16 cellular contexts compared by ENCODE assay signal in the genomic region with DNA sequence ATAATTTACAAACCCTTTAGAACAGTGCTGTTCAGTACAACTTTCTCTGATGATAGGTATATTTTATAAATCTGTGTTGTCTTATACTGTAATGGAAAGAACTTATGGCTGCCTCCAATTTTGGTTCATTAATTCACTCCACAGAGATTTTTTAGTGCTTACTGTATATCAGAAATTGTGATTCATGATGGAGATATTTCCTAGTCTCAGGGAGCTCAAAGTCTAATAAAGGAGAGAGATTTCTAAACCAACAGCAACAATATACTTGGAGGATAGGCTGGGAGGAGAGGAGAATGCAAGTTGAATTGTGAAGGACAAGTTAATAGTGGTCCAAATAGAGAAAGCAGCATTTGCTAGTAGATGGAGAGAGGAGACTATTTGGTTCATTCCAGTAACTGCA.
DNase-seq lines count a peak whose midpoint lies in the region; ATAC-seq, FAIRE-seq and TF ChIP-seq lines count a peak whose summit lies in the region.
"Had no signal": no experiment of that assay in that cellular context is flagged by ENCODE, and none has a peak within 500 bp of the region (broad histone marks: within the 10 kb centered on the region; RNA-seq: fewer than 3 reads in every experiment).

No MANE protein-coding gene starts in this region.

- POLR2A ChIA-PET in A549 (lab: Yijun Ruan, JAX), result no interaction called here

- no peaks in the 10 kb centered on the region for H3K36me3 ChIP-seq in gastrocnemius medialis

- TF ChIP-seq EP300 in A549 (IDR thresholded peaks at IDR 0.05), result no peak

- peak overlapping the region; percentile 70 for H3K27ac Mint-ChIP-seq in HFFc6
- H3K27ac Mint-ChIP-seq: activated naive CD8-positive, alpha-beta T cell treated with anti-CD3 and anti-CD28 coated beads, Interleukin-2, amount 10 ng/mL, durations not matched to agents 7 days and 5 days had no signal

- H3K4me3 Mint-ChIP-seq in HFFc6, result peak overlapping the region; percentile 57
- H3K4me3 Mint-ChIP-seq: activated naive CD8-positive, alpha-beta T cell treated with anti-CD3 and anti-CD28 coated beads, Interleukin-2, amount 10 ng/mL, durations not matched to agents 7 days and 5 days had no signal

- H3K9me3 ChIP-seq in A549 (no peaks in the 10 kb centered on the region), gastrocnemius medialis (no peaks in the 10 kb centered on the region)

- ATAC-seq in A549 (peak; percentile 30 to 70; a peak in 4 of 6 replicates), left lobe of liver (no peak), gastrocnemius medialis (no peak)
- ATAC-seq: left ventricle myocardium superior, Panc1 had no signal

- H3K27me3 ChIP-seq in gastrocnemius medialis, result no peaks in the 10 kb centered on the region

- TF ChIP-seq CTCF in A549 (IDR thresholded peaks at IDR 0.05), result no peak
- no peak for TF ChIP-seq CTCF in HFFc6 (IDR thresholded peaks at IDR 0.05)
- TF ChIP-seq CTCF in foreskin fibroblast (IDR thresholded peaks at IDR 0.05; ENCODE audit: low read depth, low read length), result no peak
- TF ChIP-seq CTCF in gastrocnemius medialis (IDR thresholded peaks at IDR 0.05 in 4 of 5, conservative IDR thresholded peaks at IDR 0.05 in 1 of 5), result no peak

- intact Hi-C loops in gastrocnemius medialis (cut with DNase I; ENCODE audit: low total_unique reads), result no loop called here

- H3K9me3 Mint-ChIP-seq in HFFc6, result no peaks in the 10 kb centered on the region

- H3K4me1 Mint-ChIP-seq in HFFc6 (ENCODE audit: low read depth), result peaks cover 99% of the 10 kb centered on the region
- H3K4me1 Mint-ChIP-seq: activated naive CD8-positive, alpha-beta T cell treated with anti-CD3 and anti-CD28 coated beads, Interleukin-2, amount 10 ng/mL, durations not matched to agents 7 days and 5 days had no signal

- peaks cover 44% of the 10 kb centered on the region; the same call in 2 of the 3 replicates for H3K4me1 ChIP-seq in A549
- H3K4me1 ChIP-seq in gastrocnemius medialis, result no peaks in the 10 kb centered on the region

- DNase-seq in A549 (ENCODE audit: low read depth in 1 of 2, low spot score in 1 of 2) (peak in 1 of 2 experiments; percentile 16), HFFc6 (peak; percentile 71), amniotic stem cell (lab: John Stamatoyannopoulos, UW) (peak; percentile 22), foreskin fibroblast (peak; percentile 41 to 64), SKM-1 (lab: John Stamatoyannopoulos, UW; ENCODE audit: unreplicated experiment) (no peak), NCI-H1048 (lab: John Stamatoyannopoulos, UW) (no peak), left lobe of liver (ENCODE audit: low spot score) (no peak), gastrocnemius medialis (no peak)
- DNase-seq: activated naive CD8-positive, alpha-beta T cell treated with anti-CD3 and anti-CD28 coated beads, Interleukin-2, amount 10 ng/mL, durations not matched to agents 7 days and 5 days; COR-L47; GDM1; left ventricle myocardium superior; NCI-H2081; NCI-H69 had no signal

- 0 out of 6 replicates have a peak overlapping the region, but pooled peaks of 1 of the 2 experiments have one; percentile 8 for H3K27ac ChIP-seq in A549
- H3K27ac ChIP-seq in gastrocnemius medialis, result no peak overlapping the region

- in situ Hi-C loops in gastrocnemius medialis (cut with MboI; ENCODE audit: low sequenced_read_pairs in 4 of 4), result no loop called here

- H3K27me3 Mint-ChIP-seq in HFFc6 (ENCODE audit: insufficient read depth), result no peaks in the 10 kb centered on the region; the same call in 1 of the 2 replicates
- H3K27me3 Mint-ChIP-seq: activated naive CD8-positive, alpha-beta T cell treated with anti-CD3 and anti-CD28 coated beads, Interleukin-2, amount 10 ng/mL, durations not matched to agents 7 days and 5 days had no signal

- H3K4me3 ChIP-seq in A549 (no peak overlapping the region), foreskin fibroblast (ENCODE audit: low read depth in 1 of 2, low read length in 2 of 2) (no peak overlapping the region), gastrocnemius medialis (no peak overlapping the region)

- peaks cover 54% of the 10 kb centered on the region for H3K36me3 Mint-ChIP-seq in HFFc6 (ENCODE audit: low read depth)

- H3K4me2 ChIP-seq in A549, result peak overlapping the region; percentile 43

- TF ChIP-seq RAD21 in A549 (conservative IDR thresholded peaks at IDR 0.05 in 1 of 2, IDR thresholded peaks at IDR 0.05 in 1 of 2), result no peak

- TF ChIP-seq POLR2A in A549 (IDR thresholded peaks at IDR 0.05; ENCODE audit: low read length), result no peak
- TF ChIP-seq POLR2A in gastrocnemius medialis (IDR thresholded peaks at IDR 0.05), result no peak

- CTCF ChIA-PET in A549 (lab: Yijun Ruan, JAX), result interaction anchor here (0.6 to 1.4 kb wide), 4 partner anchors 48 to 579 kb away, joined by 3 read pairs; no protein-coding TSS in a partner anchor

- FAIRE-seq in A549 (lab: Jason Lieb, UNC), result no peak
- FAIRE-seq: A204.1 had no signal

TF ChIP-seq in A549, 52 proteins besides CTCF, POLR2A, EP300 and RAD21:
- TF ChIP-seq ESRRA (IDR thresholded peaks at IDR 0.05; ENCODE audit: borderline replicate concordance, low read length), result no peak
- TF ChIP-seq FOSL2 (IDR thresholded peaks at IDR 0.05), result 0 out of 2 replicates have a peak, but pooled peaks have one; percentile 9
- TF ChIP-seq FOSL2 (CRISPR knock-in tag; IDR thresholded peaks at IDR 0.05), result no peak

Comparison
In these comparisons a context has a peak if more than half of its experiments do, and no peak if none do; other contexts are left out.
1. ATAC-seq: peak in A549 (2 of 2); none in left lobe of liver (single experiment) and gastrocnemius medialis (0 of 2).
2. DNase-seq: peak in HFFc6 (single experiment), amniotic stem cell (single experiment) and foreskin fibroblast (2 of 2); none in SKM-1 (single experiment), NCI-H1048 (single experiment), left lobe of liver (single experiment) and gastrocnemius medialis (0 of 2).